Comparison of ENCODE assay signal across 8 cellular contexts in the genomic region with DNA sequence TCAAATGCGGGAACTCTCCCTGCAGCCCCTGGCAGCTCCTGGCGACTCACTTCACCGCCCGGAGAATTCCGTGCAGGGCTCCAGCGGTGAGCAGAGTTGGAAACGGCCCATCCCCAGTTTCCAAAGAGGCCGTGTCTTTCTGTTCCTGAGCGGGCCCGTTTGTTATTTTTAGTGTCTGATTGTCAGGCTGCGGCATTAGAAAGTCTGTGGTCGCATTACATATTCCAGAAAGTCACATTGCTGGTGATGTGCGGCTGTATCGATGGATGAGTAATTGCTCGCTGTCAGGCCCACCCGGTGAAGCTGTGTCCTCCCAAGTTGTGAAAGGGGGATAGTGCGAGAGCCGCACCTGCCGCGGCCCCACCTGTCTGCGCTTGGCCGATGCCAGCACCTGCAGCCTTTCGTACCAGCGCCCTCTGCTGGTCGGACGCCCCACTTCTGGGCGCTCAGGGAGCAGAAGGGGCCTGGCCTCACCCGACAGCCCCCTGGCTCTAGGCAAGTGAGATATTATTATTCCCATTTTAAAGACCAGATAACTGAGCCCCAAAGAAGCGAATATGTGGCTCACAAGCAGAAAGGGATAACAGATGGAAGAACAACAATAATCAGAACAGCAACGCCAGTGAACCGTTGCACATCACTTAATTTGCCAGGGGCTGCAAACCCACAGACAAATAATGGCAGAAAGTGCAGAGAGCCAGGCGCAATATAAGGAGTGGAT.
A peak's percentile ranks its signal among the peaks of the same experiment; 100 is the strongest.
DNase-seq lines count a peak whose midpoint lies in the region; ATAC-seq and TF ChIP-seq lines count a peak whose summit lies in the region.

No MANE protein-coding gene starts in this region.

- H3K27ac ChIP-seq in muscle layer of duodenum (ENCODE audit: low read length), result no peak overlapping the region

- H3K9ac ChIP-seq in endocrine pancreas (ENCODE audit: control insufficient read depth, insufficient read depth, low read length), result no peak overlapping the region

- DNase-seq in GM10266 (ENCODE audit: extremely low spot score), result peak; percentile 62
- DNase-seq in NCI-H345 treated with DMSO at 0.1 percent for 48 hours (lab: John Stamatoyannopoulos, UW; ENCODE audit: unreplicated experiment), result peak; percentile 63
- DNase-seq in activated CD8-positive, alpha-beta memory T cell treated with anti-CD3 and anti-CD28 coated beads for 48 hours (ENCODE audit: low read depth in 2 of 3, low spot score in 2 of 3), result peak; percentile 38 to 69 (median 67)
- peak; percentile 58 to 60 for DNase-seq in stimulated activated CD8-positive, alpha-beta memory T cell treated with anti-CD3 and anti-CD28 coated beads, Interleukin-7, amount 100 ng/mL, for 4 hours (ENCODE audit: low read depth in 2 of 2)
- no peak for DNase-seq in NCI-H226

- H3K4me3 ChIP-seq in endocrine pancreas (ENCODE audit: control insufficient read depth, insufficient read depth, low read length) (peak overlapping the region; percentile 38), muscle layer of duodenum (ENCODE audit: low read depth in 1 of 2, low read length in 2 of 2) (peak overlapping the region; percentile 32 to 38)

- no peaks in the 10 kb centered on the region for H3K27me3 ChIP-seq in endocrine pancreas (ENCODE audit: control insufficient read depth, insufficient read depth, low read length)
- H3K27me3 ChIP-seq in muscle layer of duodenum (ENCODE audit: low read depth, low read length), result no peaks in the 10 kb centered on the region

- TF ChIP-seq CTCF in GM10266 (IDR thresholded peaks at IDR 0.05; ENCODE audit: control insufficient read depth, insufficient read depth, low read depth, missing control alignments), result peak; percentile 92

- peak; percentile 81 for ATAC-seq in HG02852 (IDR thresholded peaks at IDR 0.05; ENCODE audit: unreplicated experiment)

- H3K4me1 ChIP-seq in endocrine pancreas (ENCODE audit: control insufficient read depth, insufficient read depth, low read length) (no peaks in the 10 kb centered on the region), muscle layer of duodenum (ENCODE audit: control insufficient read depth in 1 of 2, insufficient read depth in 2 of 2, low read length in 2 of 2) (peaks cover 0 to 6% of the 10 kb centered on the region in 2 donors)

- H3K9me3 ChIP-seq in endocrine pancreas (ENCODE audit: control insufficient read depth, low read length) (no peaks in the 10 kb centered on the region), muscle layer of duodenum (ENCODE audit: control insufficient read depth in 1 of 2, low read length in 2 of 2) (no peaks in the 10 kb centered on the region)

- H3K36me3 ChIP-seq in endocrine pancreas (ENCODE audit: control insufficient read depth, insufficient read depth, low read length), result no peaks in the 10 kb centered on the region
- no peaks in the 10 kb centered on the region for H3K36me3 ChIP-seq in muscle layer of duodenum (ENCODE audit: control insufficient read depth in 1 of 2, insufficient read depth in 2 of 2, low read length in 2 of 2)
